ENCODE assay signal across 1 cellular context in the genomic region with DNA sequence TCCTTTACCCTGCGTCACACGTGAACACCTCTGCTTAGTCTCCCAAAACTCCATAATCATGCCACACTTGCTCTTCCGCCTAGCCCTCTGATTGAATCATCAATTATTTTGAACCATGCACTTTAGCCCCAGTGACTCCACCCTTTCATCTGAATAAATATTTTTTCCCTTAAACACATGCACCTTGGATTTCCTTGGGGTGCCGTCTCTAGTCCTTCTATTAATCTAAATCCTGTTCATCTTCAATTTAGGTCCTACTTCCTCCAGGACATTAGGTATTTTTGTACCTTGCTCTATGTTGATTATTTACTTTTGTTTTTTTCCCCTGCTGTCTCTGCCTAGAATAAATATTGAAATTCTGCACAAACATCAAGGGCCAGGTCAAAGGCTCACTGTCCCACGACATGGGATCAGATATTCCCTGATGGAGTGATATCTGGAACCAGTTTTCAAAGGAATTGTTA.
TF ChIP-seq lines count a peak whose summit lies in the region.

No MANE protein-coding gene starts in this region.

TF ChIP-seq in HepG2, 621 proteins besides CTCF, POLR2A, EP300 and RAD21 (continued from another document and continues in another):
- TF ChIP-seq, protein P1, sequence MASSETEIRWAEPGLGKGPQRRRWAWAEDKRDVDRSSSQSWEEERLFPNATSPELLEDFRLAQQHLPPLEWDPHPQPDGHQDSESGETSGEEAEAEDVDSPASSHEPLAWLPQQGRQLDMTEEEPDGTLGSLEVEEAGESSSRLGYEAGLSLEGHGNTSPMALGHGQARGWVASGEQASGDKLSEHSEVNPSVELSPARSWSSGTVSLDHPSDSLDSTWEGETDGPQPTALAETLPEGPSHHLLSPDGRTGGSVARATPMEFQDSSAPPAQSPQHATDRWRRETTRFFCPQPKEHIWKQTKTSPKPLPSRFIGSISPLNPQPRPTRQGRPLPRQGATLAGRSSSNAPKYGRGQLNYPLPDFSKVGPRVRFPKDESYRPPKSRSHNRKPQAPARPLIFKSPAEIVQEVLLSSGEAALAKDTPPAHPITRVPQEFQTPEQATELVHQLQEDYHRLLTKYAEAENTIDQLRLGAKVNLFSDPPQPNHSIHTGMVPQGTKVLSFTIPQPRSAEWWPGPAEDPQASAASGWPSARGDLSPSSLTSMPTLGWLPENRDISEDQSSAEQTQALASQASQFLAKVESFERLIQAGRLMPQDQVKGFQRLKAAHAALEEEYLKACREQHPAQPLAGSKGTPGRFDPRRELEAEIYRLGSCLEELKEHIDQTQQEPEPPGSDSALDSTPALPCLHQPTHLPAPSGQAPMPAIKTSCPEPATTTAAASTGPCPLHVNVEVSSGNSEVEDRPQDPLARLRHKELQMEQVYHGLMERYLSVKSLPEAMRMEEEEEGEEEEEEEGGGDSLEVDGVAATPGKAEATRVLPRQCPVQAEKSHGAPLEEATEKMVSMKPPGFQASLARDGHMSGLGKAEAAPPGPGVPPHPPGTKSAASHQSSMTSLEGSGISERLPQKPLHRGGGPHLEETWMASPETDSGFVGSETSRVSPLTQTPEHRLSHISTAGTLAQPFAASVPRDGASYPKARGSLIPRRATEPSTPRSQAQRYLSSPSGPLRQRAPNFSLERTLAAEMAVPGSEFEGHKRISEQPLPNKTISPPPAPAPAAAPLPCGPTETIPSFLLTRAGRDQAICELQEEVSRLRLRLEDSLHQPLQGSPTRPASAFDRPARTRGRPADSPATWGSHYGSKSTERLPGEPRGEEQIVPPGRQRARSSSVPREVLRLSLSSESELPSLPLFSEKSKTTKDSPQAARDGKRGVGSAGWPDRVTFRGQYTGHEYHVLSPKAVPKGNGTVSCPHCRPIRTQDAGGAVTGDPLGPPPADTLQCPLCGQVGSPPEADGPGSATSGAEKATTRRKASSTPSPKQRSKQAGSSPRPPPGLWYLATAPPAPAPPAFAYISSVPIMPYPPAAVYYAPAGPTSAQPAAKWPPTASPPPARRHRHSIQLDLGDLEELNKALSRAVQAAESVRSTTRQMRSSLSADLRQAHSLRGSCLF (CRISPR knock-in tag; IDR thresholded peaks at IDR 0.05; ENCODE audit: borderline replicate concordance) = no peak
- no peak for TF ChIP-seq ZNF432 (CRISPR knock-in tag; IDR thresholded peaks at IDR 0.05; ENCODE audit: borderline replicate concordance)
- no peak for TF ChIP-seq RFX3 (CRISPR knock-in tag; IDR thresholded peaks at IDR 0.05)
- TF ChIP-seq NPAS2 (CRISPR knock-in tag; IDR thresholded peaks at IDR 0.05; ENCODE audit: borderline replicate concordance) = no peak
- TF ChIP-seq ZNF7 (CRISPR knock-in tag; IDR thresholded peaks at IDR 0.05) = no peak
- no peak for TF ChIP-seq SMARCE1 (IDR thresholded peaks at IDR 0.05; ENCODE audit: borderline replicate concordance)
- TF ChIP-seq EZH2 (conservative IDR thresholded peaks at IDR 0.05; ENCODE audit: low read depth, low read length) = no peak
- TF ChIP-seq MEIS2 (CRISPR knock-in tag; IDR thresholded peaks at IDR 0.05) = no peak
- no peak for TF ChIP-seq ZFX (CRISPR knock-in tag; IDR thresholded peaks at IDR 0.05; ENCODE audit: low read depth)
- TF ChIP-seq, protein P2, sequence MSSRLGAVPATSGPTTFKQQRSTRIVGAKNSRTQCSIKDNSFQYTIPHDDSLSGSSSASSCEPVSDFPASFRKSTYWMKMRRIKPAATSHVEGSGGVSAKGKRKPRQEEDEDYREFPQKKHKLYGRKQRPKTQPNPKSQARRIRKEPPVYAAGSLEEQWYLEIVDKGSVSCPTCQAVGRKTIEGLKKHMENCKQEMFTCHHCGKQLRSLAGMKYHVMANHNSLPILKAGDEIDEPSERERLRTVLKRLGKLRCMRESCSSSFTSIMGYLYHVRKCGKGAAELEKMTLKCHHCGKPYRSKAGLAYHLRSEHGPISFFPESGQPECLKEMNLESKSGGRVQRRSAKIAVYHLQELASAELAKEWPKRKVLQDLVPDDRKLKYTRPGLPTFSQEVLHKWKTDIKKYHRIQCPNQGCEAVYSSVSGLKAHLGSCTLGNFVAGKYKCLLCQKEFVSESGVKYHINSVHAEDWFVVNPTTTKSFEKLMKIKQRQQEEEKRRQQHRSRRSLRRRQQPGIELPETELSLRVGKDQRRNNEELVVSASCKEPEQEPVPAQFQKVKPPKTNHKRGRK (CRISPR knock-in tag; IDR thresholded peaks at IDR 0.05) = no peak
- TF ChIP-seq, protein P3, sequence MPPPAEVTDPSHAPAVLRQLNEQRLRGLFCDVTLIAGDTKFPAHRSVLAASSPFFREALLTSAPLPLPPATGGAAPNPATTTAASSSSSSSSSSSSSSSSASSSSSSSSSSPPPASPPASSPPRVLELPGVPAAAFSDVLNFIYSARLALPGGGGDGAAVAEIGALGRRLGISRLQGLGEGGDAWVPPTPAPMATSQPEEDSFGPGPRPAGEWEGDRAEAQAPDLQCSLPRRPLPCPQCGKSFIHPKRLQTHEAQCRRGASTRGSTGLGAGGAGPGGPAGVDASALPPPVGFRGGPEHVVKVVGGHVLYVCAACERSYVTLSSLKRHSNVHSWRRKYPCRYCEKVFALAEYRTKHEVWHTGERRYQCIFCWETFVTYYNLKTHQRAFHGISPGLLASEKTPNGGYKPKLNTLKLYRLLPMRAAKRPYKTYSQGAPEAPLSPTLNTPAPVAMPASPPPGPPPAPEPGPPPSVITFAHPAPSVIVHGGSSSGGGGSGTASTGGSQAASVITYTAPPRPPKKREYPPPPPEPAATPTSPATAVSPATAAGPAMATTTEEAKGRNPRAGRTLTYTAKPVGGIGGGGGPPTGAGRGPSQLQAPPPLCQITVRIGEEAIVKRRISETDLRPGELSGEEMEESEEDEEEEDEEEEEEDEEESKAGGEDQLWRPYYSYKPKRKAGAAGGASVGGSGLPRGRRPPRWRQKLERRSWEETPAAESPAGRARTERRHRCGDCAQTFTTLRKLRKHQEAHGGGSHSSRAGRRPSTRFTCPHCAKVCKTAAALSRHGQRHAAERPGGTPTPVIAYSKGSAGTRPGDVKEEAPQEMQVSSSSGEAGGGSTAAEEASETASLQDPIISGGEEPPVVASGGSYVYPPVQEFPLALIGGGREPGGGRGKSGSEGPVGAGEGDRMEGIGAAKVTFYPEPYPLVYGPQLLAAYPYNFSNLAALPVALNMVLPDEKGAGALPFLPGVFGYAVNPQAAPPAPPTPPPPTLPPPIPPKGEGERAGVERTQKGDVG (CRISPR knock-in tag; IDR thresholded peaks at IDR 0.05; ENCODE audit: borderline replicate concordance) = no peak
- TF ChIP-seq, protein P4, sequence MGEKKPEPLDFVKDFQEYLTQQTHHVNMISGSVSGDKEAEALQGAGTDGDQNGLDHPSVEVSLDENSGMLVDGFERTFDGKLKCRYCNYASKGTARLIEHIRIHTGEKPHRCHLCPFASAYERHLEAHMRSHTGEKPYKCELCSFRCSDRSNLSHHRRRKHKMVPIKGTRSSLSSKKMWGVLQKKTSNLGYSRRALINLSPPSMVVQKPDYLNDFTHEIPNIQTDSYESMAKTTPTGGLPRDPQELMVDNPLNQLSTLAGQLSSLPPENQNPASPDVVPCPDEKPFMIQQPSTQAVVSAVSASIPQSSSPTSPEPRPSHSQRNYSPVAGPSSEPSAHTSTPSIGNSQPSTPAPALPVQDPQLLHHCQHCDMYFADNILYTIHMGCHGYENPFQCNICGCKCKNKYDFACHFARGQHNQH (CRISPR knock-in tag; IDR thresholded peaks at IDR 0.05) = peak; percentile 33; the same call in 1 of the 2 replicates
- 0 out of 2 replicates have a peak, but pooled peaks have one; percentile 24 for TF ChIP-seq KMT2B (CRISPR knock-in tag; IDR thresholded peaks at IDR 0.05)
- TF ChIP-seq, protein P5, sequence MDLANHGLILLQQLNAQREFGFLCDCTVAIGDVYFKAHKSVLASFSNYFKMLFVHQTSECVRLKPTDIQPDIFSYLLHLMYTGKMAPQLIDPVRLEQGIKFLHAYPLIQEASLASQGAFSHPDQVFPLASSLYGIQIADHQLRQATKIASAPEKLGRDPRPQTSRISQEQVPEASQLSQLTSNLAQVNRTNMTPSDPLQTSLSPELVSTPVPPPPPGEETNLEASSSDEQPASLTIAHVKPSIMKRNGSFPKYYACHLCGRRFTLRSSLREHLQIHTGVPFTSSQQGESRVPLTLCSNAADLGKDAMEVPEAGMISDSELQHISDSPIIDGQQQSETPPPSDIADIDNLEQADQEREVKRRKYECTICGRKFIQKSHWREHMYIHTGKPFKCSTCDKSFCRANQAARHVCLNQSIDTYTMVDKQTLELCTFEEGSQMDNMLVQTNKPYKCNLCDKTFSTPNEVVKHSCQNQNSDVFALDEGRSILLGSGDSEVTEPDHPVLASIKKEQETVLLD (CRISPR knock-in tag; IDR thresholded peaks at IDR 0.05; ENCODE audit: low read depth) = no peak
- TF ChIP-seq, protein P6, sequence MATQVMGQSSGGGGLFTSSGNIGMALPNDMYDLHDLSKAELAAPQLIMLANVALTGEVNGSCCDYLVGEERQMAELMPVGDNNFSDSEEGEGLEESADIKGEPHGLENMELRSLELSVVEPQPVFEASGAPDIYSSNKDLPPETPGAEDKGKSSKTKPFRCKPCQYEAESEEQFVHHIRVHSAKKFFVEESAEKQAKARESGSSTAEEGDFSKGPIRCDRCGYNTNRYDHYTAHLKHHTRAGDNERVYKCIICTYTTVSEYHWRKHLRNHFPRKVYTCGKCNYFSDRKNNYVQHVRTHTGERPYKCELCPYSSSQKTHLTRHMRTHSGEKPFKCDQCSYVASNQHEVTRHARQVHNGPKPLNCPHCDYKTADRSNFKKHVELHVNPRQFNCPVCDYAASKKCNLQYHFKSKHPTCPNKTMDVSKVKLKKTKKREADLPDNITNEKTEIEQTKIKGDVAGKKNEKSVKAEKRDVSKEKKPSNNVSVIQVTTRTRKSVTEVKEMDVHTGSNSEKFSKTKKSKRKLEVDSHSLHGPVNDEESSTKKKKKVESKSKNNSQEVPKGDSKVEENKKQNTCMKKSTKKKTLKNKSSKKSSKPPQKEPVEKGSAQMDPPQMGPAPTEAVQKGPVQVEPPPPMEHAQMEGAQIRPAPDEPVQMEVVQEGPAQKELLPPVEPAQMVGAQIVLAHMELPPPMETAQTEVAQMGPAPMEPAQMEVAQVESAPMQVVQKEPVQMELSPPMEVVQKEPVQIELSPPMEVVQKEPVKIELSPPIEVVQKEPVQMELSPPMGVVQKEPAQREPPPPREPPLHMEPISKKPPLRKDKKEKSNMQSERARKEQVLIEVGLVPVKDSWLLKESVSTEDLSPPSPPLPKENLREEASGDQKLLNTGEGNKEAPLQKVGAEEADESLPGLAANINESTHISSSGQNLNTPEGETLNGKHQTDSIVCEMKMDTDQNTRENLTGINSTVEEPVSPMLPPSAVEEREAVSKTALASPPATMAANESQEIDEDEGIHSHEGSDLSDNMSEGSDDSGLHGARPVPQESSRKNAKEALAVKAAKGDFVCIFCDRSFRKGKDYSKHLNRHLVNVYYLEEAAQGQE (IDR thresholded peaks at IDR 0.05; ENCODE audit: borderline replicate concordance in 1 of 2, low read depth in 1 of 2, low read length in 2 of 2) = peak in 1 of 2 experiments; percentile 34; a peak in 2 of 4 replicates
- TF ChIP-seq, protein P7, sequence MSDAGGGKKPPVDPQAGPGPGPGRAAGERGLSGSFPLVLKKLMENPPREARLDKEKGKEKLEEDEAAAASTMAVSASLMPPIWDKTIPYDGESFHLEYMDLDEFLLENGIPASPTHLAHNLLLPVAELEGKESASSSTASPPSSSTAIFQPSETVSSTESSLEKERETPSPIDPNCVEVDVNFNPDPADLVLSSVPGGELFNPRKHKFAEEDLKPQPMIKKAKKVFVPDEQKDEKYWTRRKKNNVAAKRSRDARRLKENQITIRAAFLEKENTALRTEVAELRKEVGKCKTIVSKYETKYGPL (CRISPR knock-in tag; IDR thresholded peaks at IDR 0.05) = no peak
- no peak for TF ChIP-seq ZNF703 (CRISPR knock-in tag; IDR thresholded peaks at IDR 0.05; ENCODE audit: borderline replicate concordance)
- no peak for TF ChIP-seq NFKBIZ (CRISPR knock-in tag; IDR thresholded peaks at IDR 0.05)
- TF ChIP-seq, protein P8, sequence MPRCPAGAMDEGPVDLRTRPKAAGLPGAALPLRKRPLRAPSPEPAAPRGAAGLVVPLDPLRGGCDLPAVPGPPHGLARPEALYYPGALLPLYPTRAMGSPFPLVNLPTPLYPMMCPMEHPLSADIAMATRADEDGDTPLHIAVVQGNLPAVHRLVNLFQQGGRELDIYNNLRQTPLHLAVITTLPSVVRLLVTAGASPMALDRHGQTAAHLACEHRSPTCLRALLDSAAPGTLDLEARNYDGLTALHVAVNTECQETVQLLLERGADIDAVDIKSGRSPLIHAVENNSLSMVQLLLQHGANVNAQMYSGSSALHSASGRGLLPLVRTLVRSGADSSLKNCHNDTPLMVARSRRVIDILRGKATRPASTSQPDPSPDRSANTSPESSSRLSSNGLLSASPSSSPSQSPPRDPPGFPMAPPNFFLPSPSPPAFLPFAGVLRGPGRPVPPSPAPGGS (CRISPR knock-in tag; IDR thresholded peaks at IDR 0.05) = no peak
- TF ChIP-seq ZNF878 (CRISPR knock-in tag; IDR thresholded peaks at IDR 0.05) = no peak
- TF ChIP-seq, protein P9, sequence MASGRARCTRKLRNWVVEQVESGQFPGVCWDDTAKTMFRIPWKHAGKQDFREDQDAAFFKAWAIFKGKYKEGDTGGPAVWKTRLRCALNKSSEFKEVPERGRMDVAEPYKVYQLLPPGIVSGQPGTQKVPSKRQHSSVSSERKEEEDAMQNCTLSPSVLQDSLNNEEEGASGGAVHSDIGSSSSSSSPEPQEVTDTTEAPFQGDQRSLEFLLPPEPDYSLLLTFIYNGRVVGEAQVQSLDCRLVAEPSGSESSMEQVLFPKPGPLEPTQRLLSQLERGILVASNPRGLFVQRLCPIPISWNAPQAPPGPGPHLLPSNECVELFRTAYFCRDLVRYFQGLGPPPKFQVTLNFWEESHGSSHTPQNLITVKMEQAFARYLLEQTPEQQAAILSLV (CRISPR knock-in tag; IDR thresholded peaks at IDR 0.05; ENCODE audit: borderline replicate concordance) = no peak
- peak; percentile 75 for TF ChIP-seq SKI (IDR thresholded peaks at IDR 0.05; ENCODE audit: partially characterized antibody)
- no peak for TF ChIP-seq ZNF724P (CRISPR knock-in tag; IDR thresholded peaks at IDR 0.05; ENCODE audit: borderline replicate concordance)
- no peak for TF ChIP-seq ZNF776 (CRISPR knock-in tag; IDR thresholded peaks at IDR 0.05)
- no peak for TF ChIP-seq GLI4 (CRISPR knock-in tag; IDR thresholded peaks at IDR 0.05; ENCODE audit: borderline replicate concordance)
- TF ChIP-seq IRF2 (CRISPR knock-in tag; IDR thresholded peaks at IDR 0.05) = no peak
- TF ChIP-seq, protein P10, sequence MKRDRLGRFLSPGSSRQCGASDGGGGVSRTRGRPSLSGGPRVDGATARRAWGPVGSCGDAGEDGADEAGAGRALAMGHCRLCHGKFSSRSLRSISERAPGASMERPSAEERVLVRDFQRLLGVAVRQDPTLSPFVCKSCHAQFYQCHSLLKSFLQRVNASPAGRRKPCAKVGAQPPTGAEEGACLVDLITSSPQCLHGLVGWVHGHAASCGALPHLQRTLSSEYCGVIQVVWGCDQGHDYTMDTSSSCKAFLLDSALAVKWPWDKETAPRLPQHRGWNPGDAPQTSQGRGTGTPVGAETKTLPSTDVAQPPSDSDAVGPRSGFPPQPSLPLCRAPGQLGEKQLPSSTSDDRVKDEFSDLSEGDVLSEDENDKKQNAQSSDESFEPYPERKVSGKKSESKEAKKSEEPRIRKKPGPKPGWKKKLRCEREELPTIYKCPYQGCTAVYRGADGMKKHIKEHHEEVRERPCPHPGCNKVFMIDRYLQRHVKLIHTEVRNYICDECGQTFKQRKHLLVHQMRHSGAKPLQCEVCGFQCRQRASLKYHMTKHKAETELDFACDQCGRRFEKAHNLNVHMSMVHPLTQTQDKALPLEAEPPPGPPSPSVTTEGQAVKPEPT (CRISPR knock-in tag; IDR thresholded peaks at IDR 0.05; ENCODE audit: low read depth) = no peak
- no peak for TF ChIP-seq MED8 (CRISPR knock-in tag; IDR thresholded peaks at IDR 0.05; ENCODE audit: insufficient replicate concordance)
- no peak for TF ChIP-seq POLR2AphosphoS2 (IDR thresholded peaks at IDR 0.05; ENCODE audit: low read depth, low read length)
